In the genomic region with DNA sequence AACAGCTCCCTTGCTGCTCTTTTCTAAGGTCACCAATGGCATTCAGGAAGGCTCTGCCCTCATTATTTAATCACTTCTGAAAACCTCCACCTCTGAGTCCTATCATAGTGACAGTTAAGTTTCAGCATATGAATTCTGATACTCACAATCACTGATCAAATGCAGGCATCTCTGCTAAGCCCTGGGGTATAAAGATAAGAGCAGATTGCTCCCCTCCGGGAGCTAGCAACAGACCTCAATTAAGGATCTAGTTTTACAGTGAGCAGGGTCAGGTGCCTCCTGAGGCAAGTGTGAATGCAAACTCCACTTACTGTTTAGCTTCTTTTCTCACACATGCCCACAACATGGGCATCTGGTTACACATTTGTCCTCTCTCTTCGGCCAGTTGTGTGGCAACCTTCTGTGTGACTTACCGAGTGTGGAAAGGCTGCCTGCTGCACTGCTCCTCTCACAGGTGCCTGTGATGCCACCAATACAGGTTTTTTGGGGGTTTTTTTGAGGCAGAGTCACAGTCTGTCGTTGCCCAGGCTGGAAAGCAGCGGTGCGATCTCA, we compare ENCODE assay signal across 24 cellular contexts.
"Had no signal": no experiment of that assay in that cellular context is flagged by ENCODE, and none has a peak within 500 bp of the region (broad histone marks: within the 10 kb centered on the region; RNA-seq: fewer than 3 reads in every experiment).

No MANE protein-coding gene starts in this region.

- H3K4me3 Mint-ChIP-seq: activated CD8-positive, alpha-beta T cell treated with anti-CD3 and anti-CD28 coated beads for 36 hours; activated T-cell treated with anti-CD3 and anti-CD28 coated beads, Interleukin-2, amount 50 U/mL, for 4 hours; activated T-helper 17 cell treated with anti-CD3 and anti-CD28 coated beads, Interleukin-2, amount 50 U/mL, for 72 hours; natural killer cell; neural progenitor cell; stimulated activated memory B cell treated with anti-CD40 and anti-IgM and Interleukin-4, amounts not matched to agents 10 μg/mL and 1 μg/mL and 100 μg/mL, for 72 hours; stimulated activated naive CD8-positive, alpha-beta T cell treated with anti-CD3 and anti-CD28 coated beads, Interleukin-15, amount 100 ng/mL, for 72 hours; WTC11 had no signal

- DNase-seq: activated CD4-positive, alpha-beta T cell treated with anti-CD3 and anti-CD28 coated beads, Interleukin-2, amount 50 U/mL, for 1 hour; activated CD8-positive, alpha-beta T cell treated with anti-CD3 and anti-CD28 coated beads for 36 hours; activated naive CD4-positive, alpha-beta T cell; activated T-cell treated with anti-CD3 and anti-CD28 coated beads, Interleukin-2, amount 50 U/mL, for 4 hours; anterior cingulate cortex; body of pancreas; effector CD8-positive, alpha-beta T cell; heart left ventricle; natural killer cell; stimulated activated CD4-positive, alpha-beta T cell treated with anti-CD3 and anti-CD28 coated beads, Interleukin-1b, Interleukin-23, amount 100 ng/mL, for 48 hours; stimulated activated CD4-positive, alpha-beta T cell treated with anti-CD3 and anti-CD28 coated beads, Interleukin-4, amount 100 ng/mL, for 4 hours; stimulated activated CD8-positive, alpha-beta memory T cell treated with anti-CD3 and anti-CD28 coated beads, Interleukin-4, amount 100 ng/mL, for 48 hours; stimulated activated naive CD8-positive, alpha-beta T cell treated with anti-CD3 and anti-CD28 coated beads, Interleukin-15, amount 100 ng/mL, for 72 hours; substantia nigra; thyroid gland; upper lobe of left lung had no signal

- H3K9me3 Mint-ChIP-seq: activated T-cell treated with anti-CD3 and anti-CD28 coated beads, Interleukin-2, amount 50 U/mL, for 4 hours; activated T-helper 17 cell treated with anti-CD3 and anti-CD28 coated beads, Interleukin-2, amount 50 U/mL, for 72 hours; stimulated activated memory B cell treated with anti-CD40 and anti-IgM and Interleukin-4, amounts not matched to agents 10 μg/mL and 1 μg/mL and 100 μg/mL, for 72 hours had no signal

- H3K4me2 ChIP-seq: neural progenitor cell, smooth muscle cell had no signal

- H3K4me3 ChIP-seq: body of pancreas, heart left ventricle, neural progenitor cell, right atrium auricular region, smooth muscle cell, thyroid gland, upper lobe of left lung, vagina had no signal

- H3K9ac ChIP-seq: neural progenitor cell had no signal

- H3K27me3 ChIP-seq: body of pancreas, heart left ventricle, neural progenitor cell, right atrium auricular region, thyroid gland, upper lobe of left lung, vagina had no signal

- H3K36me3 ChIP-seq: neural progenitor cell had no signal

- H3K27ac ChIP-seq: body of pancreas, heart left ventricle, neural progenitor cell, right atrium auricular region, thyroid gland, upper lobe of left lung, vagina had no signal

- H3K27me3 Mint-ChIP-seq: activated CD8-positive, alpha-beta T cell treated with anti-CD3 and anti-CD28 coated beads for 36 hours; activated T-helper 17 cell treated with anti-CD3 and anti-CD28 coated beads, Interleukin-2, amount 50 U/mL, for 72 hours; stimulated activated memory B cell treated with anti-CD40 and anti-IgM and Interleukin-4, amounts not matched to agents 10 μg/mL and 1 μg/mL and 100 μg/mL, for 72 hours; stimulated activated naive CD8-positive, alpha-beta T cell treated with anti-CD3 and anti-CD28 coated beads, Interleukin-15, amount 100 ng/mL, for 72 hours had no signal

- H3K27ac Mint-ChIP-seq: activated CD8-positive, alpha-beta T cell treated with anti-CD3 and anti-CD28 coated beads for 36 hours; activated T-helper 17 cell treated with anti-CD3 and anti-CD28 coated beads, Interleukin-2, amount 50 U/mL, for 72 hours; natural killer cell; neural progenitor cell; stimulated activated memory B cell treated with anti-CD40 and anti-IgM and Interleukin-4, amounts not matched to agents 10 μg/mL and 1 μg/mL and 100 μg/mL, for 72 hours; stimulated activated naive CD8-positive, alpha-beta T cell treated with anti-CD3 and anti-CD28 coated beads, Interleukin-15, amount 100 ng/mL, for 72 hours; WTC11 had no signal

- H3K4me1 Mint-ChIP-seq: activated T-helper 17 cell treated with anti-CD3 and anti-CD28 coated beads, Interleukin-2, amount 50 U/mL, for 72 hours; stimulated activated naive CD8-positive, alpha-beta T cell treated with anti-CD3 and anti-CD28 coated beads, Interleukin-15, amount 100 ng/mL, for 72 hours; WTC11 had no signal

- H3K4me1 ChIP-seq: neural progenitor cell had no signal

- H3K9me3 ChIP-seq: body of pancreas, right atrium auricular region, thyroid gland, vagina had no signal

- ATAC-seq: activated CD8-positive, alpha-beta T cell treated with anti-CD3 and anti-CD28 coated beads for 36 hours; activated naive CD4-positive, alpha-beta T cell treated with anti-CD3 and anti-CD28 coated beads, Interleukin-2, amount 50 U/mL, for 72 hours; activated T-cell treated with anti-CD3 and anti-CD28 coated beads, Interleukin-2, amount 50 U/mL, for 4 hours; activated T-helper 17 cell treated with anti-CD3 and anti-CD28 coated beads, Interleukin-2, amount 50 U/mL, for 72 hours; body of pancreas; heart left ventricle; natural killer cell; stimulated activated memory B cell treated with anti-CD40 and anti-IgM and Interleukin-4, amounts not matched to agents 10 μg/mL and 1 μg/mL and 100 μg/mL, for 72 hours; stimulated activated naive CD8-positive, alpha-beta T cell treated with anti-CD3 and anti-CD28 coated beads, Interleukin-15, amount 100 ng/mL, for 72 hours; WTC11 had no signal

- H2AFZ ChIP-seq: neural progenitor cell had no signal
